Comparison of ENCODE assay signal across 11 cellular contexts in the genomic region with DNA sequence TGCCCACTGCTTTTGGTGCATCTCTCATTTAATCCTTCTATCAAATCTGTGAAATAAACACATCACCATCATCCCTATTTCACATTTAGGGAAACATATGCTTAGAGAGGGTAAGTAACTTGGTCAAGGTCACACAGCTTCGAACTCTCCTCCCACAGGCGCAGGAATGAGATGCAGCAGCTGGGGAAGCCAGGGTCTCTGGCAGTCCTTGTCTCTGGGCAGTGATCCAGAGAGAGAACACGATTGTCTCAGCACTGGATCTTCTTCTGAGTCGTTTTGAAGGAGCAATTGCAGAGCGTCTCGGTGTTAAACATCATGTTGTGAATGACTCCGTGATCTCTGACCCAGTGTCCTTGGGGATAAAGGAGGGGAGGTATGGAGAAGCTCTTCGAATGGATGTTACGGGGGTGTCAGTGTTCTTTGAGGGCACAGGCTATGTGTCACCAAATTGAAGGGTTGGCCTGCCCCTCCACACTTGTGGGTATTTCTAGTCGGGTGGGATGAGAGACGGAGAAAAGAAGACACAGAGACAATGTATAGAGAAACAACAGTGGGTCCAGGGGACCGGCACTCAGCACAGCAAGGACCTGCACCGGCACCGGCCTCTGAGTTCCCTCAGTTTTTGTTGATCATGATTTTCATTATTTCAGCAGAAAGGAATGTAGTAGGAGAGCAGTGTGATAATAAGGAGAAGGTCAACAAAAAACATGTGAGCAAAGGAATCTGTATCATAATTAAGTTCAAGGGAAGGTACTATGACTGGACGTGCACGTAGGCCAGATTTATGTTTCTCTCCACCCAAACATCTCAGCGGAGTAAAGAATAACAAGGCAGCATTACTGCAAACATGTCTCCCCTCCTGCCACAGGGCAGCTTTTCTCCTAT. TPM values are rescaled to one million over a fixed set of nuclear protein-coding genes. Genes with fewer than 3 reads are reported as not detected.
DNase-seq lines count a peak whose midpoint lies in the region; ATAC-seq and TF ChIP-seq lines count a peak whose summit lies in the region.
"Not testable (repeated sequence)": the region's sequence is repeated elsewhere in the genome, so short reads cannot be mapped to it uniquely, and the experiment has no call there.
"Had no signal": no experiment of that assay in that cellular context is flagged by ENCODE, and none has a peak within 500 bp of the region (broad histone marks: within the 10 kb centered on the region; RNA-seq: fewer than 3 reads in every experiment).

No MANE protein-coding gene starts in this region.

- not testable (repeated sequence) for H3K4me1 ChIP-seq in GM23248 (ENCODE audit: insufficient read depth); adrenal gland (replicated peaks in 1 of 2)
- H3K4me1 ChIP-seq in parathyroid adenoma = peaks cover 21% of the 10 kb centered on the region

- H4K20me1 ChIP-seq in GM23248 (ENCODE audit: insufficient read depth) = not testable (repeated sequence)

- H3K79me2 ChIP-seq in GM23248 (ENCODE audit: insufficient read depth); parathyroid adenoma: not testable (repeated sequence)

- not testable (repeated sequence) for H3K9me3 Mint-ChIP-seq in central memory CD8-positive, alpha-beta T cell; type B pancreatic cell

- H2AFZ ChIP-seq in GM23248 = not testable (repeated sequence)
- H2AFZ ChIP-seq in parathyroid adenoma = peak overlapping the region; percentile 54

- H3K4me3 Mint-ChIP-seq in central memory CD8-positive, alpha-beta T cell; type B pancreatic cell: not testable (repeated sequence)

- DNase-seq in GM23248 (peak; percentile 14), adrenal gland (peak; percentile 29 to 66 (median 53)), fibroblast of villous mesenchyme (ENCODE audit: low read depth) (peak; percentile 59), myocyte (ENCODE audit: low read depth) (peak; percentile 20)
- not testable (repeated sequence) for DNase-seq in central memory CD8-positive, alpha-beta T cell (ENCODE audit: low spot score in 2 of 2); type B pancreatic cell (ENCODE audit: extremely low spot score, unreplicated experiment)

- H3K4me2 ChIP-seq in GM23248 (ENCODE audit: unreplicated experiment) (peak overlapping the region; percentile 27), parathyroid adenoma (ENCODE audit: low read length) (peak overlapping the region; percentile 25)

- H3K36me3 ChIP-seq in GM23248 (ENCODE audit: low read depth); adrenal gland (replicated peaks in 1 of 2); parathyroid adenoma (ENCODE audit: control insufficient read depth, insufficient read depth, low read length): not testable (repeated sequence)

- not testable (repeated sequence) for H3K4me3 ChIP-seq in GM23248; adrenal gland; fibroblast of villous mesenchyme (ENCODE audit: low read depth, low read length); parathyroid adenoma (ENCODE audit: low read depth, low read length)

- ATAC-seq in central memory CD8-positive, alpha-beta T cell (replicated peaks; ENCODE audit: extremely low read depth, poor library complexity, severe bottlenecking) = not testable (repeated sequence)

- not testable (repeated sequence) for H3K9me3 ChIP-seq in GM23248 (ENCODE audit: low read depth); adrenal gland (replicated peaks in 1 of 3); parathyroid adenoma (ENCODE audit: control insufficient read depth, low read length)

- 35 to 37% methylated on average over 17 of the region's 17 CpGs for WGBS in GM23248 (ENCODE audit: low coverage in 1 of 2, low lambda C conversion rate in 2 of 2, missing lambda C conversion rate in 2 of 2), 2 experiments
- 33 to 50% (median 42%) methylated on average over 13 to 17 of the region's 17 CpGs for WGBS in adrenal gland, 4 donors

- H3K27ac ChIP-seq in GM23248 = not testable (repeated sequence)
- H3K27ac ChIP-seq in adrenal gland (peak overlapping the region in 2 of 5 donors; percentile 19 to 70), parathyroid adenoma (peak overlapping the region; percentile 34)

- peak in 1 of 2 donors; percentile 53 for TF ChIP-seq POLR2A in adrenal gland (IDR thresholded peaks at IDR 0.05)

- peaks cover 21% of the 10 kb centered on the region for H3K27me3 Mint-ChIP-seq in central memory CD8-positive, alpha-beta T cell
- H3K27me3 Mint-ChIP-seq in type B pancreatic cell = not testable (repeated sequence)

- not testable (repeated sequence) for H3K9ac ChIP-seq in GM23248, parathyroid adenoma

- intact Hi-C loops in adrenal gland (cut with DNase I) = not testable (repeated sequence)

- not testable (repeated sequence) for H3F3A ChIP-seq in GM23248 (ENCODE audit: insufficient read depth)

- not testable (repeated sequence) for H3K36me3 Mint-ChIP-seq in central memory CD8-positive, alpha-beta T cell (ENCODE audit: insufficient read depth); type B pancreatic cell

- in situ Hi-C loops in GM23248 (cut with MboI) = not testable (repeated sequence)

- not testable (repeated sequence) for H3K9me2 ChIP-seq in GM23248 (ENCODE audit: insufficient read depth)

- H3K4me1 Mint-ChIP-seq in central memory CD8-positive, alpha-beta T cell; type B pancreatic cell (ENCODE audit: unreplicated experiment): not testable (repeated sequence)

- TF ChIP-seq CTCF in adrenal gland (IDR thresholded peaks at IDR 0.05); fibroblast of villous mesenchyme (IDR thresholded peaks at IDR 0.05; ENCODE audit: insufficient read depth, low read depth, low read length); parathyroid adenoma (IDR thresholded peaks at IDR 0.05); type B pancreatic cell (conservative IDR thresholded peaks at IDR 0.05): not testable (repeated sequence)

- H3K27me3 ChIP-seq in GM23248 (replicated peaks; ENCODE audit: insufficient read depth); adrenal gland; parathyroid adenoma (ENCODE audit: control insufficient read depth, insufficient read depth, low read length): not testable (repeated sequence)

- peak overlapping the region; percentile 4 for H3K27ac Mint-ChIP-seq in central memory CD8-positive, alpha-beta T cell (ENCODE audit: low read depth)
- peak overlapping the region; percentile 73 for H3K27ac Mint-ChIP-seq in type B pancreatic cell

RNA-seq across cellular contexts. Expression of a gene that starts 41.5 kb away (rescaled TPM):
- not detected in 2 replicates for total RNA-seq in GM23248 (2014; rRNA removed; shearing (Covaris generic))
- polyA plus RNA-seq in GM23248 (2016; fragmentation: Nextera tagmentation; extraction: Ambion mirVana) (0.49 and 0.63 TPM in 2 replicates), adrenal gland (not detected)
- total RNA-seq in adrenal gland (1 to 10 TPM in 1 of 8 donors, not detected in 7; 1.2 TPM), fibroblast of villous mesenchyme (0.86 TPM in 1 of 2 replicates, not detected in the other), myocyte (not detected in 2 replicates), type B pancreatic cell (ENCODE audit: low replicate concordance) (1.4 and 2.1 TPM in 2 replicates)
- 0.15 TPM for polyA plus RNA-seq in myocyte (2012)
- total RNA-seq: HT1080, LHCN-M2, MCF 10A had no signal
- polyA plus RNA-seq: A549 had no signal
